1 cellular context compared by ENCODE assay signal in the genomic region with DNA sequence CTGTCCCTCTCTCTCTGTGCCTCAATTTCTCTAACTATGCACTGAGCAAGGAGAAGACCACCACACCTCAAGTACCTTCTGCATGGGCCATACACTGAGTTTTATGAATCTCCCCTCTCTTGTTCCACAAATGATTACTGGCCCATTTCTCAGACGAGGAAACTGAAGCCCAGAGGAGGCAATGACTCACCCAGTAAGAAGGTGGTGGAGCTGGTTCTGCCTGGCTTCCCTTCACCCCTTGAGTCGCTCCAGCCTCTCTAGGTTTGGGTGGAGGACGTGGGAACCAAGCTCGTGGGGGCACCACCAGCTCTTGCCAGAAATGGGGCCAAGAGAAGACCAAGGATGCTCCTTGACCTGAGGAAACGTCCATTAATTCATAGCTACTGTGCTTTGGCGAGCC.
TF ChIP-seq lines count a peak whose summit lies in the region.

No MANE protein-coding gene starts in this region.

TF ChIP-seq in GM23338, 12 proteins besides CTCF, POLR2A, EP300 and RAD21 (continued from another document):
- TF ChIP-seq, protein P1, sequence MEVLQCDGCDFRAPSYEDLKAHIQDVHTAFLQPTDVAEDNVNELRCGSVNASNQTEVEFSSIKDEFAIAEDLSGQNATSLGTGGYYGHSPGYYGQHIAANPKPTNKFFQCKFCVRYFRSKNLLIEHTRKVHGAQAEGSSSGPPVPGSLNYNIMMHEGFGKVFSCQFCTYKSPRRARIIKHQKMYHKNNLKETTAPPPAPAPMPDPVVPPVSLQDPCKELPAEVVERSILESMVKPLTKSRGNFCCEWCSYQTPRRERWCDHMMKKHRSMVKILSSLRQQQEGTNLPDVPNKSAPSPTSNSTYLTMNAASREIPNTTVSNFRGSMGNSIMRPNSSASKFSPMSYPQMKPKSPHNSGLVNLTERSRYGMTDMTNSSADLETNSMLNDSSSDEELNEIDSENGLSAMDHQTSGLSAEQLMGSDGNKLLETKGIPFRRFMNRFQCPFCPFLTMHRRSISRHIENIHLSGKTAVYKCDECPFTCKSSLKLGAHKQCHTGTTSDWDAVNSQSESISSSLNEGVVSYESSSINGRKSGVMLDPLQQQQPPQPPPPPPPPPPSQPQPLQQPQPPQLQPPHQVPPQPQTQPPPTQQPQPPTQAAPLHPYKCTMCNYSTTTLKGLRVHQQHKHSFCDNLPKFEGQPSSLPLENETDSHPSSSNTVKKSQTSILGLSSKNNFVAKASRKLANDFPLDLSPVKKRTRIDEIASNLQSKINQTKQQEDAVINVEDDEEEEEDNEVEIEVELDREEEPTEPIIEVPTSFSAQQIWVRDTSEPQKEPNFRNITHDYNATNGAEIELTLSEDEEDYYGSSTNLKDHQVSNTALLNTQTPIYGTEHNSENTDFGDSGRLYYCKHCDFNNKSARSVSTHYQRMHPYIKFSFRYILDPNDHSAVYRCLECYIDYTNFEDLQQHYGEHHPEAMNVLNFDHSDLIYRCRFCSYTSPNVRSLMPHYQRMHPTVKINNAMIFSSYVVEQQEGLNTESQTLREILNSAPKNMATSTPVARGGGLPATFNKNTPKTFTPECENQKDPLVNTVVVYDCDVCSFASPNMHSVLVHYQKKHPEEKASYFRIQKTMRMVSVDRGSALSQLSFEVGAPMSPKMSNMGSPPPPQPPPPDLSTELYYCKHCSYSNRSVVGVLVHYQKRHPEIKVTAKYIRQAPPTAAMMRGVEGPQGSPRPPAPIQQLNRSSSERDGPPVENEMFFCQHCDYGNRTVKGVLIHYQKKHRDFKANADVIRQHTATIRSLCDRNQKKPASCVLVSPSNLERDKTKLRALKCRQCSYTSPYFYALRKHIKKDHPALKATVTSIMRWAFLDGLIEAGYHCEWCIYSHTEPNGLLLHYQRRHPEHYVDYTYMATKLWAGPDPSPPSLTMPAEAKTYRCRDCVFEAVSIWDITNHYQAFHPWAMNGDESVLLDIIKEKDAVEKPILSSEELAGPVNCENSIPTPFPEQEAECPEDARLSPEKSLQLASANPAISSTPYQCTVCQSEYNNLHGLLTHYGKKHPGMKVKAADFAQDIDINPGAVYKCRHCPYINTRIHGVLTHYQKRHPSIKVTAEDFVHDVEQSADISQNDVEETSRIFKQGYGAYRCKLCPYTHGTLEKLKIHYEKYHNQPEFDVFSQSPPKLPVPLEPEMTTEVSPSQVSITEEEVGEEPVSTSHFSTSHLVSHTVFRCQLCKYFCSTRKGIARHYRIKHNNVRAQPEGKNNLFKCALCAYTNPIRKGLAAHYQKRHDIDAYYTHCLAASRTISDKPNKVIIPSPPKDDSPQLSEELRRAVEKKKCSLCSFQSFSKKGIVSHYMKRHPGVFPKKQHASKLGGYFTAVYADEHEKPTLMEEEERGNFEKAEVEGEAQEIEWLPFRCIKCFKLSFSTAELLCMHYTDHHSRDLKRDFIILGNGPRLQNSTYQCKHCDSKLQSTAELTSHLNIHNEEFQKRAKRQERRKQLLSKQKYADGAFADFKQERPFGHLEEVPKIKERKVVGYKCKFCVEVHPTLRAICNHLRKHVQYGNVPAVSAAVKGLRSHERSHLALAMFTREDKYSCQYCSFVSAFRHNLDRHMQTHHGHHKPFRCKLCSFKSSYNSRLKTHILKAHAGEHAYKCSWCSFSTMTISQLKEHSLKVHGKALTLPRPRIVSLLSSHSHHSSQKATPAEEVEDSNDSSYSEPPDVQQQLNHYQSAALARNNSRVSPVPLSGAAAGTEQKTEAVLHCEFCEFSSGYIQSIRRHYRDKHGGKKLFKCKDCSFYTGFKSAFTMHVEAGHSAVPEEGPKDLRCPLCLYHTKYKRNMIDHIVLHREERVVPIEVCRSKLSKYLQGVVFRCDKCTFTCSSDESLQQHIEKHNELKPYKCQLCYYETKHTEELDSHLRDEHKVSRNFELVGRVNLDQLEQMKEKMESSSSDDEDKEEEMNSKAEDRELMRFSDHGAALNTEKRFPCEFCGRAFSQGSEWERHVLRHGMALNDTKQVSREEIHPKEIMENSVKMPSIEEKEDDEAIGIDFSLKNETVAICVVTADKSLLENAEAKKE (CRISPR knock-in tag; IDR thresholded peaks at IDR 0.05), result no peak
- TF ChIP-seq JUNB (IDR thresholded peaks at IDR 0.05; ENCODE audit: unreplicated experiment) (no peak), EZH2 (IDR thresholded peaks at IDR 0.05; ENCODE audit: low read depth, unreplicated experiment) (no peak), ZNF331 (CRISPR knock-in tag; IDR thresholded peaks at IDR 0.05; ENCODE audit: low read depth) (no peak), STAT1 (IDR thresholded peaks at IDR 0.05; ENCODE audit: unreplicated experiment) (no peak), EZH2phosphoT487 (IDR thresholded peaks at IDR 0.05; ENCODE audit: unreplicated experiment) (no peak), ZNF114 (CRISPR knock-in tag; IDR thresholded peaks at IDR 0.05) (no peak), NANOG (IDR thresholded peaks at IDR 0.05; ENCODE audit: borderline replicate concordance) (no peak)
- TF ChIP-seq, protein P2, sequence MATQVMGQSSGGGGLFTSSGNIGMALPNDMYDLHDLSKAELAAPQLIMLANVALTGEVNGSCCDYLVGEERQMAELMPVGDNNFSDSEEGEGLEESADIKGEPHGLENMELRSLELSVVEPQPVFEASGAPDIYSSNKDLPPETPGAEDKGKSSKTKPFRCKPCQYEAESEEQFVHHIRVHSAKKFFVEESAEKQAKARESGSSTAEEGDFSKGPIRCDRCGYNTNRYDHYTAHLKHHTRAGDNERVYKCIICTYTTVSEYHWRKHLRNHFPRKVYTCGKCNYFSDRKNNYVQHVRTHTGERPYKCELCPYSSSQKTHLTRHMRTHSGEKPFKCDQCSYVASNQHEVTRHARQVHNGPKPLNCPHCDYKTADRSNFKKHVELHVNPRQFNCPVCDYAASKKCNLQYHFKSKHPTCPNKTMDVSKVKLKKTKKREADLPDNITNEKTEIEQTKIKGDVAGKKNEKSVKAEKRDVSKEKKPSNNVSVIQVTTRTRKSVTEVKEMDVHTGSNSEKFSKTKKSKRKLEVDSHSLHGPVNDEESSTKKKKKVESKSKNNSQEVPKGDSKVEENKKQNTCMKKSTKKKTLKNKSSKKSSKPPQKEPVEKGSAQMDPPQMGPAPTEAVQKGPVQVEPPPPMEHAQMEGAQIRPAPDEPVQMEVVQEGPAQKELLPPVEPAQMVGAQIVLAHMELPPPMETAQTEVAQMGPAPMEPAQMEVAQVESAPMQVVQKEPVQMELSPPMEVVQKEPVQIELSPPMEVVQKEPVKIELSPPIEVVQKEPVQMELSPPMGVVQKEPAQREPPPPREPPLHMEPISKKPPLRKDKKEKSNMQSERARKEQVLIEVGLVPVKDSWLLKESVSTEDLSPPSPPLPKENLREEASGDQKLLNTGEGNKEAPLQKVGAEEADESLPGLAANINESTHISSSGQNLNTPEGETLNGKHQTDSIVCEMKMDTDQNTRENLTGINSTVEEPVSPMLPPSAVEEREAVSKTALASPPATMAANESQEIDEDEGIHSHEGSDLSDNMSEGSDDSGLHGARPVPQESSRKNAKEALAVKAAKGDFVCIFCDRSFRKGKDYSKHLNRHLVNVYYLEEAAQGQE (IDR thresholded peaks at IDR 0.05; ENCODE audit: unreplicated experiment), result no peak
- TF ChIP-seq, protein P3, sequence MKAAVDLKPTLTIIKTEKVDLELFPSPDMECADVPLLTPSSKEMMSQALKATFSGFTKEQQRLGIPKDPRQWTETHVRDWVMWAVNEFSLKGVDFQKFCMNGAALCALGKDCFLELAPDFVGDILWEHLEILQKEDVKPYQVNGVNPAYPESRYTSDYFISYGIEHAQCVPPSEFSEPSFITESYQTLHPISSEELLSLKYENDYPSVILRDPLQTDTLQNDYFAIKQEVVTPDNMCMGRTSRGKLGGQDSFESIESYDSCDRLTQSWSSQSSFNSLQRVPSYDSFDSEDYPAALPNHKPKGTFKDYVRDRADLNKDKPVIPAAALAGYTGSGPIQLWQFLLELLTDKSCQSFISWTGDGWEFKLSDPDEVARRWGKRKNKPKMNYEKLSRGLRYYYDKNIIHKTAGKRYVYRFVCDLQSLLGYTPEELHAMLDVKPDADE (IDR thresholded peaks at IDR 0.05), result no peak
TF ChIP-seq in GM23338: peak in this region for 0.
